Comparison of ENCODE assay signal across 9 cellular contexts in the genomic region with DNA sequence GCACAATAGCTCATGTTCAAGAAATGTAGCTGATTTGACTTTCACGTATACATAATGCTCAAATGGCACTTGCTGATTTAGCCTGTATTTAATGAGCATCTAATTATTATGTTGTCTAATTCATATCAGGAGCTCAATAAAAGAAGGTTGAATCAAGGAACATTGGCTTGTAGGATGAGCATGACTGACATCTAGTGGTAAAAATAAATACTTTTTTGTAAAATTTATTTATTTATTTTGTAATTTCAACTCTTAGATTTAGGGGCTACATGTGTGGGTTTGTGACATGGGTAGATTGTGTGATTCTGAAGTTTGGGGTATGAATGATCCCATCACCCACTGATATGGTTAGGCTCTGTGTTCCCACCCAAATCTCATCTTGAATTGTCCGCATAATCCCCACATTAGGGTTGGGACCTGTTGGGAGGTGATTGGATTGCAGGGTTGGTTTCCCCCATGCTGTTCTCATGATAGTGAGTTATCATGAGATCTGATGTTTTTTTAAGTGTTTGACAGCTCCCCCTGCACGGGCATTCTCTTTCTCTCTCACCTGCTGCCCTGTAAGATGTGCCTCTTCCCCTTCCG. TPM values are rescaled to one million over a fixed set of nuclear protein-coding genes. Genes with fewer than 3 reads are reported as not detected.
A peak's percentile ranks its signal among the peaks of the same experiment; 100 is the strongest.
DNase-seq lines count a peak whose midpoint lies in the region; ATAC-seq, FAIRE-seq and TF ChIP-seq lines count a peak whose summit lies in the region.
"Had no signal": no experiment of that assay in that cellular context is flagged by ENCODE, and none has a peak within 500 bp of the region (broad histone marks: within the 10 kb centered on the region; RNA-seq: fewer than 3 reads in every experiment).

No MANE protein-coding gene starts in this region.

- peak; percentile 4 for DNase-seq in EH (ENCODE audit: low read depth)
- DNase-seq in LoVo (ENCODE audit: low spot score), result peak; percentile 31
- DNase-seq in GM12878 (ENCODE audit: low read depth, low spot score), result peak; percentile 0
- no peak for DNase-seq in mesothelial cell of epicardium (ENCODE audit: low spot score in 2 of 2, unreplicated experiment in 2 of 2)
- no peak for DNase-seq in UCSD-AML1 (lab: John Stamatoyannopoulos, UW; ENCODE audit: unreplicated experiment)
- no peak for DNase-seq in T-helper 2 cell treated with Interferon-gamma antibody and Interleukin-4, amounts not matched to agents 5 μg/mL and 100 μg/mL, for 36 hours (ENCODE audit: low spot score)

- H3K4me1 Mint-ChIP-seq in mesothelial cell of epicardium, result no peaks in the 10 kb centered on the region
- no peaks in the 10 kb centered on the region for H3K4me1 Mint-ChIP-seq in T-helper 2 cell treated with Interferon-gamma antibody and Interleukin-4, amounts not matched to agents 5 μg/mL and 100 μg/mL, for 36 hours (ENCODE audit: low read depth)

- FAIRE-seq in GM12878 (lab: Jason Lieb, UNC), result no peak

- CTCF ChIA-PET in GM12878 (lab: Yijun Ruan, JAX), result interaction anchor here (0.6 to 1.4 kb wide), 21 partner anchors 9 to 1262 kb away, joined by 3 to 19 read pairs (median 4); a partner anchor contains a TSS

- H2AFZ ChIP-seq in GM12878 (ENCODE audit: control insufficient read depth, low read depth, low read length), result no peak overlapping the region

- SMC1A ChIA-PET in GM12878 (lab: Charles Lee; ENCODE audit: uncharacterized antibody, unreplicated experiment), result interaction anchor here (0.7 to 1.3 kb wide), 14 partner anchors 16 to 565 kb away, joined by 3 to 10 read pairs (median 4); a partner anchor contains a TSS

- H3K4me3 Mint-ChIP-seq in mesothelial cell of epicardium, result no peak overlapping the region
- H3K4me3 Mint-ChIP-seq in T-helper 2 cell treated with Interferon-gamma antibody and Interleukin-4, amounts not matched to agents 5 μg/mL and 100 μg/mL, for 36 hours, result no peak overlapping the region

- TF ChIP-seq RAD21 in GM12878 (IDR thresholded peaks at IDR 0.05; ENCODE audit: insufficient read depth, low read depth, low read length), result peak; percentile 53

- H3K9me3 Mint-ChIP-seq in mesothelial cell of epicardium, result no peaks in the 10 kb centered on the region
- H3K9me3 Mint-ChIP-seq in T-helper 2 cell treated with Interferon-gamma antibody and Interleukin-4, amounts not matched to agents 5 μg/mL and 100 μg/mL, for 36 hours, result no peaks in the 10 kb centered on the region

- H3K36me3 Mint-ChIP-seq in mesothelial cell of epicardium, result no peaks in the 10 kb centered on the region
- no peaks in the 10 kb centered on the region for H3K36me3 Mint-ChIP-seq in T-helper 2 cell treated with Interferon-gamma antibody and Interleukin-4, amounts not matched to agents 5 μg/mL and 100 μg/mL, for 36 hours (ENCODE audit: low read depth)

- in situ Hi-C loops in GM12878 (cut with MboI), result no loop called here

- H3K36me3 ChIP-seq in GM12878 (ENCODE audit: control insufficient read depth in 2 of 2, insufficient read depth in 2 of 2, low read length in 1 of 2), result no peaks in the 10 kb centered on the region

- no peak for TF ChIP-seq EP300 in GM12878 (IDR thresholded peaks at IDR 0.05; ENCODE audit: borderline replicate concordance in 1 of 2, control insufficient read depth in 1 of 2, low read depth in 2 of 2, low read length in 2 of 2)

- no peak overlapping the region for H3K4me2 ChIP-seq in GM12878 (ENCODE audit: control insufficient read depth, insufficient read depth)

- no peak overlapping the region for H3K27ac Mint-ChIP-seq in mesothelial cell of epicardium
- H3K27ac Mint-ChIP-seq in T-helper 2 cell treated with Interferon-gamma antibody and Interleukin-4, amounts not matched to agents 5 μg/mL and 100 μg/mL, for 36 hours, result no peak overlapping the region

- TF ChIP-seq CTCF in GM12878 (IDR thresholded peaks at IDR 0.05 in 2 of 3, conservative IDR thresholded peaks at IDR 0.05 in 1 of 3; ENCODE audit: control insufficient read depth in 2 of 3, extremely low read depth in 1 of 3, insufficient read depth in 1 of 3, low read depth in 3 of 3, low read length in 3 of 3) (peak; percentile 8 to 38 (median 22); a peak in 4 of 6 replicates), mesothelial cell of epicardium (IDR thresholded peaks at IDR 0.05; ENCODE audit: unreplicated experiment) (peak; percentile 67)

- H3K4me1 ChIP-seq in GM12878 (ENCODE audit: control insufficient read depth, insufficient read depth, low read length), result no peaks in the 10 kb centered on the region

- no peak overlapping the region for H3K27ac ChIP-seq in GM12878 (ENCODE audit: control insufficient read depth, insufficient read depth)

- H3K4me3 ChIP-seq in GM12878, result no peak overlapping the region

- RAD21 ChIA-PET in GM12878 (lab: Charles Lee; ENCODE audit: unreplicated experiment), result interaction anchor here (0.6 to 1.4 kb wide), 13 partner anchors 73 to 846 kb away, joined by 3 to 13 read pairs (median 3); a partner anchor contains a TSS

- no peaks in the 10 kb centered on the region for H4K20me1 ChIP-seq in GM12878 (ENCODE audit: control insufficient read depth, insufficient read depth)

- peaks cover 6% of the 10 kb centered on the region for H3K27me3 Mint-ChIP-seq in mesothelial cell of epicardium (ENCODE audit: low read depth)
- no peaks in the 10 kb centered on the region for H3K27me3 Mint-ChIP-seq in T-helper 2 cell treated with Interferon-gamma antibody and Interleukin-4, amounts not matched to agents 5 μg/mL and 100 μg/mL, for 36 hours (ENCODE audit: low read depth)

- intact Hi-C loops in GM12878 (cut with micrococcal nuclease; ENCODE audit: unreplicated experiment), result loop anchor here (2.0 to 5.0 kb wide), 4 partner anchors 83 to 769 kb away; a partner anchor contains a TSS

- no peaks in the 10 kb centered on the region for H3K79me2 ChIP-seq in GM12878 (ENCODE audit: control insufficient read depth, insufficient read depth, low read length)

- no TSS peak for BruUV-seq in GM12878 (replicated peaks; lab: Mats Ljungman, UMichigan)

- no peak overlapping the region for H3K9ac ChIP-seq in GM12878 (ENCODE audit: control insufficient read depth, insufficient read depth, low read length)

- ATAC-seq in GM12878, result no peak; the same call in 2 of the 3 replicates
- no peak for ATAC-seq in HG03139 (IDR thresholded peaks at IDR 0.05; ENCODE audit: unreplicated experiment)
- no peak for ATAC-seq in HG03280 (IDR thresholded peaks at IDR 0.05; ENCODE audit: unreplicated experiment)

- no peak for TF ChIP-seq POLR2A in GM12878 (IDR thresholded peaks at IDR 0.05; ENCODE audit: low read depth, low read length)

- WGBS in GM12878 (ENCODE audit: insufficient coverage, insufficient replicate concordance, low lambda C conversion rate, missing lambda C conversion rate), result 53% methylated on average over 4 of the region's 4 CpGs

- POLR2A ChIA-PET in GM12878 (lab: Charles Lee), result no interaction called here

- H3K27me3 ChIP-seq in GM12878 (replicated peaks in 1 of 2; ENCODE audit: control insufficient read depth in 2 of 2, insufficient read depth in 2 of 2, low read length in 1 of 2), result no peaks in the 10 kb centered on the region

- H3K9me3 ChIP-seq in GM12878 (replicated peaks; ENCODE audit: control insufficient read depth, insufficient read depth, low read length), result no peaks in the 10 kb centered on the region

RNA-seq across cellular contexts. Expression of a gene that starts 1.7 kb away (rescaled TPM):
- total RNA-seq in GM12878 (2013; cell fraction: nucleolus; rRNA removed), result not detected in 2 replicates
- total RNA-seq in GM12878 (2014; rRNA removed) (not detected in 2 replicates), GM12878 (2014; rRNA removed; fragmentation: Illumina TruSeq; extraction: Trizol) (not detected in 2 replicates), GM12878 (2021) (not detected in 2 replicates), mesothelial cell of epicardium (not detected in 3 replicates)
- polyA plus RNA-seq in GM12878 (2011; ENCODE audit: low read depth), result not detected
- polyA plus RNA-seq in GM12878 (2011; rRNA removed) (not detected in 2 replicates), GM12878 (2014; fragmentation: Illumina TruSeq; extraction: Trizol) (not detected in 2 replicates), GM12878 (2014; fragmentation: Nextera tagmentation; extraction: Ambion mirVana) (not detected), GM12878 (2014; rRNA removed) (not detected in 2 replicates), GM12878 (2016; fragmentation: Nextera tagmentation; extraction: Ambion mirVana) (not detected)
- polyA plus RNA-seq in GM12878 (2011; cell fraction: cytosol; rRNA removed), result not detected in 2 replicates
- not detected in 2 replicates for polyA plus RNA-seq in GM12878 (2011; cell fraction: nucleus; rRNA removed)
- polyA plus RNA-seq in GM12878 (2012), result not detected in 2 replicates
- not detected in 2 replicates for polyA minus RNA-seq in GM12878 (2011; rRNA and poly(A)+ RNA removed)
- not detected in 2 replicates for polyA minus RNA-seq in GM12878 (2011; cell fraction: cytosol; rRNA and poly(A)+ RNA removed)
- not detected in 2 replicates for polyA minus RNA-seq in GM12878 (2011; cell fraction: nucleus; rRNA and poly(A)+ RNA removed)
- polyA plus RNA-seq: adipose tissue had no signal

RNA-seq across cellular contexts. Expression of a gene that starts 10.9 kb away (rescaled TPM):
- not detected in 2 replicates for total RNA-seq in GM12878 (2013; cell fraction: nucleolus; rRNA removed)
- total RNA-seq in GM12878 (2014; rRNA removed) (not detected in 2 replicates), GM12878 (2014; rRNA removed; fragmentation: Illumina TruSeq; extraction: Trizol) (not detected in 2 replicates), GM12878 (2021) (not detected in 2 replicates), mesothelial cell of epicardium (not detected in 3 replicates)
- polyA plus RNA-seq in GM12878 (2011; ENCODE audit: low read depth), result not detected
- polyA plus RNA-seq in GM12878 (2011; rRNA removed) (not detected in 2 replicates), GM12878 (2014; fragmentation: Illumina TruSeq; extraction: Trizol) (not detected in 2 replicates), GM12878 (2014; fragmentation: Nextera tagmentation; extraction: Ambion mirVana) (not detected), GM12878 (2014; rRNA removed) (not detected in 2 replicates), GM12878 (2016; fragmentation: Nextera tagmentation; extraction: Ambion mirVana) (not detected)
- polyA plus RNA-seq in GM12878 (2011; cell fraction: cytosol; rRNA removed), result not detected in 2 replicates
- polyA plus RNA-seq in GM12878 (2011; cell fraction: nucleus; rRNA removed), result not detected in 2 replicates
- polyA plus RNA-seq in GM12878 (2012), result not detected in 2 replicates
- polyA minus RNA-seq in GM12878 (2011; rRNA and poly(A)+ RNA removed), result not detected in 2 replicates
- not detected in 2 replicates for polyA minus RNA-seq in GM12878 (2011; cell fraction: cytosol; rRNA and poly(A)+ RNA removed)
- polyA minus RNA-seq in GM12878 (2011; cell fraction: nucleus; rRNA and poly(A)+ RNA removed), result not detected in 2 replicates
- polyA plus RNA-seq: adipose tissue had no signal

RNA-seq across cellular contexts. Expression of a gene that starts 33.8 kb away (rescaled TPM):
- not detected in 2 replicates for total RNA-seq in GM12878 (2013; cell fraction: nucleolus; rRNA removed)
- total RNA-seq in GM12878 (2014; rRNA removed), result not detected in 2 replicates
- not detected in 2 replicates for total RNA-seq in GM12878 (2014; rRNA removed; fragmentation: Illumina TruSeq; extraction: Trizol)
- total RNA-seq in GM12878 (2021), result not detected in 2 replicates
- polyA plus RNA-seq in GM12878 (2011; ENCODE audit: low read depth), result not detected
- polyA plus RNA-seq in GM12878 (2011; rRNA removed), result not detected in 2 replicates
- polyA plus RNA-seq in GM12878 (2011; cell fraction: cytosol; rRNA removed), result not detected in 2 replicates
- polyA plus RNA-seq in GM12878 (2011; cell fraction: nucleus; rRNA removed), result not detected in 2 replicates
- polyA plus RNA-seq in GM12878 (2012), result not detected in 2 replicates
- not detected in 2 replicates for polyA plus RNA-seq in GM12878 (2014; fragmentation: Illumina TruSeq; extraction: Trizol)
- not detected for polyA plus RNA-seq in GM12878 (2014; fragmentation: Nextera tagmentation; extraction: Ambion mirVana)
- polyA plus RNA-seq in GM12878 (2014; rRNA removed), result not detected in 2 replicates
- not detected for polyA plus RNA-seq in GM12878 (2016; fragmentation: Nextera tagmentation; extraction: Ambion mirVana)
- polyA minus RNA-seq in GM12878 (2011; rRNA and poly(A)+ RNA removed), result not detected in 2 replicates
- not detected in 2 replicates for polyA minus RNA-seq in GM12878 (2011; cell fraction: cytosol; rRNA and poly(A)+ RNA removed)
- polyA minus RNA-seq in GM12878 (2011; cell fraction: nucleus; rRNA and poly(A)+ RNA removed), result not detected in 2 replicates
- not detected in 3 replicates for total RNA-seq in mesothelial cell of epicardium
- polyA plus RNA-seq: adipose tissue had no signal

RNA-seq across cellular contexts. Expression of a gene that starts 49.6 kb away (rescaled TPM):
- not detected in 2 replicates for total RNA-seq in GM12878 (2013; cell fraction: nucleolus; rRNA removed)
- total RNA-seq in GM12878 (2014; rRNA removed) (not detected in 2 replicates), GM12878 (2014; rRNA removed; fragmentation: Illumina TruSeq; extraction: Trizol) (not detected in 2 replicates), GM12878 (2021) (not detected in 2 replicates), mesothelial cell of epicardium (not detected in 3 replicates)
- not detected for polyA plus RNA-seq in GM12878 (2011; ENCODE audit: low read depth)
- polyA plus RNA-seq in GM12878 (2011; rRNA removed) (not detected in 2 replicates), GM12878 (2014; fragmentation: Illumina TruSeq; extraction: Trizol) (not detected in 2 replicates), GM12878 (2014; fragmentation: Nextera tagmentation; extraction: Ambion mirVana) (not detected), GM12878 (2014; rRNA removed) (not detected in 2 replicates), GM12878 (2016; fragmentation: Nextera tagmentation; extraction: Ambion mirVana) (not detected)
- polyA plus RNA-seq in GM12878 (2011; cell fraction: cytosol; rRNA removed), result not detected in 2 replicates
- polyA plus RNA-seq in GM12878 (2011; cell fraction: nucleus; rRNA removed), result not detected in 2 replicates
- not detected in 2 replicates for polyA plus RNA-seq in GM12878 (2012)
- polyA minus RNA-seq in GM12878 (2011; rRNA and poly(A)+ RNA removed), result not detected in 2 replicates
- not detected in 2 replicates for polyA minus RNA-seq in GM12878 (2011; cell fraction: cytosol; rRNA and poly(A)+ RNA removed)
- not detected in 2 replicates for polyA minus RNA-seq in GM12878 (2011; cell fraction: nucleus; rRNA and poly(A)+ RNA removed)
- polyA plus RNA-seq: adipose tissue had no signal

RNA-seq across cellular contexts. Expression of a gene that starts 50.7 kb away (rescaled TPM):
- not detected in 2 replicates for total RNA-seq in GM12878 (2013; cell fraction: nucleolus; rRNA removed)
- not detected in 2 replicates for total RNA-seq in GM12878 (2014; rRNA removed)
- not detected in 2 replicates for total RNA-seq in GM12878 (2014; rRNA removed; fragmentation: Illumina TruSeq; extraction: Trizol)
- not detected in 2 replicates for total RNA-seq in GM12878 (2021)
- not detected for polyA plus RNA-seq in GM12878 (2011; ENCODE audit: low read depth)
- polyA plus RNA-seq in GM12878 (2011; rRNA removed), result not detected in 2 replicates
- polyA plus RNA-seq in GM12878 (2011; cell fraction: cytosol; rRNA removed), result not detected in 2 replicates
- polyA plus RNA-seq in GM12878 (2011; cell fraction: nucleus; rRNA removed), result not detected in 2 replicates
- polyA plus RNA-seq in GM12878 (2012), result not detected in 2 replicates
- not detected in 2 replicates for polyA plus RNA-seq in GM12878 (2014; fragmentation: Illumina TruSeq; extraction: Trizol)
- not detected for polyA plus RNA-seq in GM12878 (2014; fragmentation: Nextera tagmentation; extraction: Ambion mirVana)
- polyA plus RNA-seq in GM12878 (2014; rRNA removed), result not detected in 2 replicates
- polyA plus RNA-seq in GM12878 (2016; fragmentation: Nextera tagmentation; extraction: Ambion mirVana), result not detected
- polyA minus RNA-seq in GM12878 (2011; rRNA and poly(A)+ RNA removed), result not detected in 2 replicates
- polyA minus RNA-seq in GM12878 (2011; cell fraction: cytosol; rRNA and poly(A)+ RNA removed), result not detected in 2 replicates
- polyA minus RNA-seq in GM12878 (2011; cell fraction: nucleus; rRNA and poly(A)+ RNA removed), result not detected in 2 replicates
- not detected in 3 replicates for total RNA-seq in mesothelial cell of epicardium
- polyA plus RNA-seq: adipose tissue had no signal

Comparison
In these comparisons a context has a peak if more than half of its experiments do, and no peak if none do; other contexts are left out.
1. DNase-seq: peak in EH (single experiment), LoVo (single experiment) and GM12878 (single experiment); none in mesothelial cell of epicardium (0 of 2), UCSD-AML1 (single experiment) and T-helper 2 cell treated with Interferon-gamma antibody and Interleukin-4, amounts not matched to agents 5 μg/mL and 100 μg/mL, for 36 hours (single experiment).